25 cellular contexts compared by ENCODE assay signal in genomic region chr6:157374889-157375443, GRCh38. TPM values are rescaled to one million over a fixed set of nuclear protein-coding genes. Genes with fewer than 3 reads are reported as not detected.
DNase-seq lines count a peak whose midpoint lies in the region; ATAC-seq and TF ChIP-seq lines count a peak whose summit lies in the region.
"Had no signal": no experiment of that assay in that cellular context is flagged by ENCODE, and none has a peak within 500 bp of the region (broad histone marks: within the 10 kb centered on the region; RNA-seq: fewer than 3 reads in every experiment).

No MANE protein-coding gene starts in this region.

- H3K4me3 ChIP-seq in GM23338 (no peak overlapping the region), WERI-Rb-1 (ENCODE audit: low read depth, low read length) (peak overlapping the region; percentile 25)
- H3K4me3 ChIP-seq: SJSA1 had no signal

- H3K9me3 ChIP-seq in WERI-Rb-1 (ENCODE audit: severe bottlenecking), result no peaks in the 10 kb centered on the region
- H3K9me3 ChIP-seq: BE2C, SJSA1 had no signal

- no peaks in the 10 kb centered on the region for H3K9me3 Mint-ChIP-seq in GM23338
- H3K9me3 Mint-ChIP-seq: activated naive CD8-positive, alpha-beta T cell treated with anti-CD3 and anti-CD28 coated beads for 36 hours; memory B cell had no signal

- peaks cover 4% of the 10 kb centered on the region; the same call in 1 of the 2 replicates for H3K4me1 ChIP-seq in GM23338 (ENCODE audit: insufficient read depth)
- H3K4me1 ChIP-seq: BE2C had no signal

- 0 out of 2 replicates have a peak overlapping the region, but pooled peaks have one; percentile 17 for H3K4me2 ChIP-seq in GM23338

- no peaks in the 10 kb centered on the region for H3K36me3 ChIP-seq in GM23338 (ENCODE audit: insufficient read depth)
- no peaks in the 10 kb centered on the region for H3K36me3 ChIP-seq in WERI-Rb-1
- H3K36me3 ChIP-seq: BE2C, SJSA1 had no signal

- H3K27ac ChIP-seq in GM23338 (ENCODE audit: low read depth) (no peak overlapping the region), WERI-Rb-1 (no peak overlapping the region; the same call in 1 of the 2 replicates)
- H3K27ac ChIP-seq: epithelial cell of prostate, SJSA1 had no signal

- H3K4me1 Mint-ChIP-seq in GM23338, result peaks cover 12% of the 10 kb centered on the region

- H3K27me3 ChIP-seq in GM23338 (ENCODE audit: insufficient read depth) (no peaks in the 10 kb centered on the region), WERI-Rb-1 (ENCODE audit: insufficient read depth, low read depth, severe bottlenecking) (no peaks in the 10 kb centered on the region)
- H3K27me3 ChIP-seq: BE2C had no signal

- TF ChIP-seq CTCF in GM23338 (conservative IDR thresholded peaks at IDR 0.05; ENCODE audit: low read depth in 2 of 2), result no peak
- TF ChIP-seq CTCF in WERI-Rb-1 (IDR thresholded peaks at IDR 0.05; ENCODE audit: low read depth, low read length), result no peak

- no peaks in the 10 kb centered on the region for H3K9me2 ChIP-seq in GM23338 (ENCODE audit: insufficient read depth)

- H2AFZ ChIP-seq in GM23338, result no peak overlapping the region

- DNase-seq in GM23338 (ENCODE audit: low spot score) (peak; percentile 68), WERI-Rb-1 (no peak), foreskin melanocyte (peak; percentile 29), pons (ENCODE audit: low spot score) (peak; percentile 94), cerebellar nuclear complex (lab: John Stamatoyannopoulos, UW) (no peak), cerebellar cortex (ENCODE audit: low spot score) (no peak), NOMO-1 (lab: John Stamatoyannopoulos, UW; ENCODE audit: unreplicated experiment in 2 of 2) (no peak), NCI-H748 (lab: John Stamatoyannopoulos, UW; ENCODE audit: unreplicated experiment) (no peak)
- DNase-seq: activated CD4-positive, alpha-beta T cell treated with anti-CD3 and anti-CD28 coated beads for 4 hours; activated effector memory CD4-positive, alpha-beta T cell treated with anti-CD3 and anti-CD28 coated beads, Interleukin-2, amount 50 U/mL, for 16 hours; activated naive CD8-positive, alpha-beta T cell treated with anti-CD3 and anti-CD28 coated beads for 36 hours; activated T-cell treated with anti-CD3 and anti-CD28 coated beads, Interleukin-2, amount 50 U/mL, for 1 hour; BE2C; head of caudate nucleus; KBM-7; NCI-H1417; NCI-H2029 treated with DMSO at 0.1 percent for 48 hours; NCI-H226; NCI-H774; stimulated activated naive CD4-positive, alpha-beta T cell treated with Interleukin-2 at 50 U/mL for 16 hours; T-helper 2 cell had no signal

- no peak overlapping the region for H3K27ac Mint-ChIP-seq in GM23338
- H3K27ac Mint-ChIP-seq: activated naive CD8-positive, alpha-beta T cell treated with anti-CD3 and anti-CD28 coated beads for 36 hours; memory B cell had no signal

- no peaks in the 10 kb centered on the region for H3K36me3 Mint-ChIP-seq in GM23338 (ENCODE audit: low read depth)
- H3K36me3 Mint-ChIP-seq: activated naive CD8-positive, alpha-beta T cell treated with anti-CD3 and anti-CD28 coated beads for 36 hours had no signal

- no peaks in the 10 kb centered on the region for H4K20me1 ChIP-seq in GM23338 (replicated peaks; ENCODE audit: insufficient read depth)

- H3K4me3 Mint-ChIP-seq in GM23338, result no peak overlapping the region
- H3K4me3 Mint-ChIP-seq: activated naive CD8-positive, alpha-beta T cell treated with anti-CD3 and anti-CD28 coated beads for 36 hours; memory B cell had no signal

- no peaks in the 10 kb centered on the region for H3K27me3 Mint-ChIP-seq in GM23338 (ENCODE audit: insufficient read depth, low read depth, poor library complexity)

- ATAC-seq in GM23338, result peak; percentile 44
- ATAC-seq: sciatic nerve had no signal

- H3F3A ChIP-seq in GM23338 (replicated peaks; ENCODE audit: low read depth), result no peaks in the 10 kb centered on the region

- H3K79me2 ChIP-seq in GM23338 (replicated peaks; ENCODE audit: insufficient read depth), result no peaks in the 10 kb centered on the region

TF ChIP-seq in GM23338, 12 proteins besides CTCF, POLR2A, EP300 and RAD21 (continues in another document):
- TF ChIP-seq JUNB (IDR thresholded peaks at IDR 0.05; ENCODE audit: unreplicated experiment) (no peak), CREB1 (CRISPR knock-in tag; IDR thresholded peaks at IDR 0.05; ENCODE audit: low read depth) (no peak), REST (IDR thresholded peaks at IDR 0.05; ENCODE audit: unreplicated experiment) (no peak), ZNF331 (CRISPR knock-in tag; IDR thresholded peaks at IDR 0.05; ENCODE audit: low read depth) (no peak), POLR2AphosphoS5 (IDR thresholded peaks at IDR 0.05; ENCODE audit: low read depth) (no peak), EZH2 (IDR thresholded peaks at IDR 0.05; ENCODE audit: low read depth, unreplicated experiment) (no peak), EZH2phosphoT487 (IDR thresholded peaks at IDR 0.05; ENCODE audit: unreplicated experiment) (no peak), ZNF114 (CRISPR knock-in tag; IDR thresholded peaks at IDR 0.05) (no peak), NANOG (IDR thresholded peaks at IDR 0.05; ENCODE audit: borderline replicate concordance) (no peak)

RNA-seq across cellular contexts. Expression of gene ZDHHC14, which starts 6.0 kb away (rescaled TPM):
- 2.4 and 7.4 TPM in 2 replicates for total RNA-seq in GM23338 (2014; rRNA removed; shearing (Covaris generic))
- polyA plus RNA-seq in GM23338 (2016; fragmentation: Nextera tagmentation; extraction: Ambion mirVana), result 2.0 and 3.0 TPM in 2 replicates

RNA-seq across cellular contexts. Expression of gene TMEM242, which starts 51.6 kb away (rescaled TPM):
- 3.7 and 5.7 TPM in 2 replicates for total RNA-seq in GM23338 (2014; rRNA removed; shearing (Covaris generic))
- 9.7 and 10.7 TPM in 2 replicates for polyA plus RNA-seq in GM23338 (2016; fragmentation: Nextera tagmentation; extraction: Ambion mirVana)

Comparison
In these comparisons a context has a peak if more than half of its experiments do, and no peak if none do; other contexts are left out.
1. DNase-seq: peak in GM23338 (single experiment), foreskin melanocyte (single experiment) and pons (single experiment); none in WERI-Rb-1 (single experiment), cerebellar nuclear complex (0 of 2), cerebellar cortex (single experiment), NOMO-1 (0 of 2) and NCI-H748 (single experiment).